27 cellular contexts compared by ENCODE assay signal in the genomic region with DNA sequence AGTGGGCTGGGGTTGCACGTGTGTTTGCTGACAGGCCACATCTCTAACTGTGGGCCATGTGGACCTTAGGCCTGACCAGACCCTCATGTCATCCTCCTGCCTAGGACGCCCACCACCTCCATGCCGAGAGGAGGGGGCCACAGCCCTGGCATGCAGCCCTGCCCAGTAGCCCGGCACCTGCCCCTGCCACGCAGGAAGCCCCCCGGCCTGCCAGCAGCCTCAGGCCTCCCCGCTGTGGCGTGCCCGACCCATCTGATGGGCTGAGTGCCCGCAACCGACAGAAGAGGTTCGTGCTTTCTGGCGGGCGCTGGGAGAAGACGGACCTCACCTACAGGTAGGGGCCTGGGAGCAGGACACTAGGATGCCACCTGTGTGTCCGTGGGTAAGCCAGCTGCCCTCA. TPM values are rescaled to one million over a fixed set of nuclear protein-coding genes. Genes with fewer than 3 reads are reported as not detected.
A peak's percentile ranks its signal among the peaks of the same experiment; 100 is the strongest.
DNase-seq lines count a peak whose midpoint lies in the region; ATAC-seq, FAIRE-seq and TF ChIP-seq lines count a peak whose summit lies in the region.
"Had no signal": no experiment of that assay in that cellular context is flagged by ENCODE, and none has a peak within 500 bp of the region (broad histone marks: within the 10 kb centered on the region; RNA-seq: fewer than 3 reads in every experiment).

No MANE protein-coding gene starts in this region.

- H3K9me3 Mint-ChIP-seq in neural crest cell, result no peaks in the 10 kb centered on the region
- no peaks in the 10 kb centered on the region for H3K9me3 Mint-ChIP-seq in activated T-cell treated with anti-CD3 and anti-CD28 coated beads, Interleukin-2, amount 50 U/mL, for 4 hours
- H3K9me3 Mint-ChIP-seq: CD14-positive monocyte; CD4-positive, alpha-beta T cell; CD8-positive, alpha-beta memory T cell; GM23338; HFFc6 had no signal

- no peaks in the 10 kb centered on the region for H3K36me3 Mint-ChIP-seq in neural crest cell (ENCODE audit: low read depth)
- no peaks in the 10 kb centered on the region for H3K36me3 Mint-ChIP-seq in activated T-cell treated with anti-CD3 and anti-CD28 coated beads, Interleukin-2, amount 50 U/mL, for 4 hours (ENCODE audit: insufficient read depth)
- H3K36me3 Mint-ChIP-seq: CD14-positive monocyte; CD8-positive, alpha-beta memory T cell had no signal

- no peak overlapping the region for H3K27ac Mint-ChIP-seq in neural crest cell (ENCODE audit: unreplicated experiment)
- H3K27ac Mint-ChIP-seq: CD14-positive monocyte; CD4-positive, alpha-beta T cell; GM23338; HFFc6 had no signal

- H2AK5ac ChIP-seq in H1 (ENCODE audit: low read depth, low read length), result no peak overlapping the region

- POLR2A ChIA-PET in H1 (lab: Charles Lee; ENCODE audit: partially characterized antibody), result interaction anchor here (1.7 to 3.9 kb wide), 2 partner anchors 11 to 14 kb away, joined by 3 to 21 read pairs; partner anchors contain the start of gene CHCHD10

- H2AFZ ChIP-seq in H1 (ENCODE audit: low read length) (no peak overlapping the region), osteoblast (ENCODE audit: low read length) (no peak overlapping the region)
- H2AFZ ChIP-seq: GM23338 had no signal

- H3K56ac ChIP-seq in H1 (replicated peaks; ENCODE audit: insufficient read length, low read depth, low read length), result no peak overlapping the region

- H2BK5ac ChIP-seq in H1 (ENCODE audit: low read depth, low read length), result no peak overlapping the region

- no peak overlapping the region for H3K27ac ChIP-seq in H1 (ENCODE audit: low read depth, low read length)
- no peak overlapping the region for H3K27ac ChIP-seq in osteoblast (ENCODE audit: low read depth, low read length)
- H3K27ac ChIP-seq: A549 had no signal

- H4K5ac ChIP-seq in H1 (ENCODE audit: insufficient read length, low read depth, low read length), result no peak overlapping the region

- H3K4me2 ChIP-seq in H1 (ENCODE audit: insufficient read depth in 1 of 2, low read depth in 2 of 2, low read length in 2 of 2) (no peak overlapping the region), osteoblast (ENCODE audit: insufficient read depth, low read length) (no peak overlapping the region)
- H3K4me2 ChIP-seq: A549; BLaER1 treated with 17β-estradiol and CSF1 and Interleukin-3, amounts not matched to agents 10 nM and 100 nM; GM23338 had no signal

- no peak overlapping the region for H3K4ac ChIP-seq in H1 (replicated peaks; ENCODE audit: insufficient read length, low read depth, low read length)

- H3K9ac ChIP-seq in H1 (replicated peaks in 1 of 4; ENCODE audit: extremely low read depth in 1 of 4, low read depth in 3 of 4, low read length in 3 of 4), result no peak overlapping the region

- no peak overlapping the region for H2BK12ac ChIP-seq in H1 (ENCODE audit: low read depth, low read length)

- H3K4me3 ChIP-seq in H1 (ENCODE audit: extremely low read depth in 1 of 4, insufficient read depth in 2 of 4, low read depth in 3 of 4, low read length in 4 of 4) (no peak overlapping the region), osteoblast (ENCODE audit: insufficient read depth, low read length) (no peak overlapping the region)
- H3K4me3 ChIP-seq: A549; BLaER1 treated with 17β-estradiol and CSF1 and Interleukin-3, amounts not matched to agents 10 nM and 100 nM; GM23338; HAP-1 had no signal

- peaks cover 13% of the 10 kb centered on the region for H3K4me1 Mint-ChIP-seq in neural crest cell
- peaks cover under 1% of the 10 kb centered on the region for H3K4me1 Mint-ChIP-seq in activated T-cell treated with anti-CD3 and anti-CD28 coated beads, Interleukin-2, amount 50 U/mL, for 4 hours (ENCODE audit: low read depth)
- H3K4me1 Mint-ChIP-seq: CD14-positive monocyte had no signal

- no peaks in the 10 kb centered on the region for H3K79me2 ChIP-seq in H1 (ENCODE audit: control insufficient read depth in 1 of 2, insufficient read depth in 2 of 2, low read length in 2 of 2)
- H3K79me2 ChIP-seq in osteoblast (ENCODE audit: insufficient read depth, low read length), result no peaks in the 10 kb centered on the region

- H3K36me3 ChIP-seq in H1 (ENCODE audit: control insufficient read depth in 2 of 4, insufficient read depth in 4 of 4, low read length in 3 of 4) (no peaks in the 10 kb centered on the region), osteoblast (ENCODE audit: insufficient read depth, low read length) (no peaks in the 10 kb centered on the region)
- H3K36me3 ChIP-seq: BE2C, HAP-1 had no signal

- no peak overlapping the region for H3K18ac ChIP-seq in H1 (ENCODE audit: extremely low read depth, low read length)

- H3K4me1 ChIP-seq in H1 (replicated peaks in 1 of 4; ENCODE audit: control insufficient read depth in 3 of 4, insufficient read depth in 4 of 4, low read length in 3 of 4) (peaks cover 0 to 6% (median 0%) of the 10 kb centered on the region in 4 experiments; a peak in 2 of 7 replicates), osteoblast (ENCODE audit: insufficient read depth, low read length) (peaks cover 27% of the 10 kb centered on the region)
- H3K4me1 ChIP-seq: HAP-1 had no signal

- H3K4me3 Mint-ChIP-seq in neural crest cell, result peak overlapping the region; percentile 8
- no peak overlapping the region for H3K4me3 Mint-ChIP-seq in activated T-cell treated with anti-CD3 and anti-CD28 coated beads, Interleukin-2, amount 50 U/mL, for 4 hours
- H3K4me3 Mint-ChIP-seq: CD14-positive monocyte; CD8-positive, alpha-beta memory T cell; GM23338; HFFc6 had no signal

- no peak for TF ChIP-seq POLR2A in H1 (IDR thresholded peaks at IDR 0.05; ENCODE audit: control extremely low read depth in 1 of 2, low read depth in 2 of 2, low read length in 2 of 2)

- no peak overlapping the region for H2BK120ac ChIP-seq in H1 (replicated peaks; ENCODE audit: low read depth, low read length)

- no peak overlapping the region for H3K14ac ChIP-seq in H1 (ENCODE audit: insufficient read length)

- ATAC-seq in activated T-cell treated with anti-CD3 and anti-CD28 coated beads, Interleukin-2, amount 50 U/mL, for 4 hours, result no peak
- ATAC-seq: A549, GM23338 had no signal

- 91% methylated on average over 16 of the region's 16 CpGs; no CpG with 5 or more reads in 1 of the 2 experiments for WGBS in H1 (ENCODE audit: extremely low coverage in 1 of 2, insufficient coverage in 1 of 2, insufficient read length in 1 of 2, insufficient replicate concordance in 2 of 2, low coverage in 1 of 2, low lambda C conversion rate in 2 of 2, missing lambda C conversion rate in 1 of 2), 2 experiments

- no peak for TF ChIP-seq EP300 in H1 (IDR thresholded peaks at IDR 0.05; ENCODE audit: borderline replicate concordance in 1 of 2, low read depth in 2 of 2, low read length in 2 of 2)

- DNase-seq in H1 (ENCODE audit: low read depth in 1 of 2, low spot score in 2 of 2) (no peak), neural crest cell (ENCODE audit: low read depth, low spot score) (no peak), osteoblast (ENCODE audit: insufficient read length, low spot score, missing footprints) (peak; percentile 75), urothelium cell line (ENCODE audit: low spot score) (no peak), ureter (ENCODE audit: low spot score) (no peak), anterior cingulate cortex (lab: John Stamatoyannopoulos, UW) (no peak)
- DNase-seq in activated T-cell treated with anti-CD3 and anti-CD28 coated beads, Interleukin-2, amount 50 U/mL, for 4 hours, result no peak
- DNase-seq: 8988T; ACHN; AML-193; BE2C; CD4-positive, alpha-beta T cell; CD8-positive, alpha-beta memory T cell; DMS 273 treated with DMSO at 0.1 percent for 48 hours; DMS79; EL; GF-D8; HFFc6 had no signal

- FAIRE-seq in H1 (lab: Jason Lieb, UNC), result no peak
- FAIRE-seq in urothelium cell line (lab: Jason Lieb, UNC), result peak; percentile 58
- FAIRE-seq: A549, D721Med, GM12891, GM18507, H54 had no signal

- H3K9me3 ChIP-seq in H1 (ENCODE audit: insufficient read depth in 2 of 2, low read depth in 1 of 2, low read length in 1 of 2), result no peaks in the 10 kb centered on the region
- H3K9me3 ChIP-seq in osteoblast (ENCODE audit: low read depth, low read length), result no peaks in the 10 kb centered on the region
- H3K9me3 ChIP-seq: A549; BE2C; BLaER1 treated with 17β-estradiol and CSF1 and Interleukin-3, amounts not matched to agents 10 nM and 100 nM; HAP-1 had no signal

- no peak for TF ChIP-seq RAD21 in H1 (IDR thresholded peaks at IDR 0.05 in 1 of 2, conservative IDR thresholded peaks at IDR 0.05 in 1 of 2; ENCODE audit: low read depth in 2 of 2, low read length in 2 of 2)

- H3K27me3 Mint-ChIP-seq in neural crest cell (ENCODE audit: low read depth), result peaks cover 4% of the 10 kb centered on the region
- no peaks in the 10 kb centered on the region for H3K27me3 Mint-ChIP-seq in activated T-cell treated with anti-CD3 and anti-CD28 coated beads, Interleukin-2, amount 50 U/mL, for 4 hours (ENCODE audit: low read depth)
- H3K27me3 Mint-ChIP-seq: CD4-positive, alpha-beta T cell; CD8-positive, alpha-beta memory T cell had no signal

- no peak overlapping the region for H2BK20ac ChIP-seq in H1 (ENCODE audit: low read length)

- no peak for TF ChIP-seq CTCF in H1 (IDR thresholded peaks at IDR 0.05; ENCODE audit: control extremely low read depth in 1 of 3, insufficient read depth in 1 of 3, low read depth in 1 of 3, low read length in 3 of 3)
- no peak for TF ChIP-seq CTCF in neural crest cell (conservative IDR thresholded peaks at IDR 0.05)
- no peak for TF ChIP-seq CTCF in osteoblast (IDR thresholded peaks at IDR 0.05; ENCODE audit: extremely low read depth, low read depth, low read length)

- peaks cover 2% of the 10 kb centered on the region in 2 experiments for H4K20me1 ChIP-seq in H1 (replicated peaks in 1 of 2; ENCODE audit: control insufficient read depth in 1 of 2, insufficient read depth in 2 of 2, low read length in 2 of 2)
- H4K20me1 ChIP-seq in osteoblast (ENCODE audit: insufficient read depth, low read length), result no peaks in the 10 kb centered on the region

- H3K79me1 ChIP-seq in H1 (ENCODE audit: low read depth, low read length), result no peaks in the 10 kb centered on the region

- H3K23me2 ChIP-seq in H1 (ENCODE audit: low read depth, low read length), result no peaks in the 10 kb centered on the region

- no peak overlapping the region for H4K91ac ChIP-seq in H1 (replicated peaks; ENCODE audit: insufficient read length, low read length)

- H3K27me3 ChIP-seq in H1 (replicated peaks in 1 of 4; ENCODE audit: control insufficient read depth in 3 of 4, extremely low read depth in 1 of 4, insufficient read depth in 3 of 4, low read length in 3 of 4) (peaks cover 0 to 8% (median 2%) of the 10 kb centered on the region in 4 experiments; a peak in 4 of 7 replicates), osteoblast (ENCODE audit: insufficient read depth, low read length) (peaks cover under 1% of the 10 kb centered on the region)
- H3K27me3 ChIP-seq: BE2C; BLaER1 treated with 17β-estradiol and CSF1 and Interleukin-3, amounts not matched to agents 10 nM and 100 nM had no signal

- CTCF ChIA-PET in H1 (lab: Charles Lee; ENCODE audit: partially characterized antibody), result interaction anchor here (0.8 to 5.8 kb wide), 2 partner anchors 9 to 13 kb away, joined by 3 to 42 read pairs; partner anchors contain the start of gene SMARCB1

- no peak overlapping the region for H3K23ac ChIP-seq in H1 (ENCODE audit: insufficient read length)

- 0 out of 2 replicates have a peak overlapping the region, but pooled peaks have one; percentile 29 for H2BK15ac ChIP-seq in H1 (ENCODE audit: low read length)

- no peak overlapping the region for H4K8ac ChIP-seq in H1 (ENCODE audit: extremely low read depth, insufficient read depth, low read length)

RNA-seq across cellular contexts. Expression of gene MMP11, which starts 6.4 kb away (rescaled TPM):
- total RNA-seq in H1 (2021; fragmentation: NEBNext Ultra II Directional; extraction: Animal tissue kit (Norgen Biotek cat#: 25700)), result 9.6 and 10.2 TPM in 2 replicates
- 18.3 and 29.7 TPM in 2 replicates for polyA plus RNA-seq in H1 (2011; rRNA removed)
- 18.5 TPM for polyA plus RNA-seq in H1 (2011; cell fraction: cytosol; rRNA removed)
- polyA plus RNA-seq in H1 (2011; cell fraction: nucleus; rRNA removed), result 34.3 TPM
- 5.6 to 13.4 TPM (median 10.3 TPM) in 4 replicates for polyA plus RNA-seq in H1 (2012, experiment 1 of 2)
- 9.7 TPM for polyA plus RNA-seq in H1 (2012, experiment 2 of 2)
- 7.1 TPM for polyA plus RNA-seq in H1 (2013, experiment 1 of 2)
- 7.1 TPM for polyA plus RNA-seq in H1 (2013, experiment 2 of 2)
- 11.1 and 12.8 TPM in 2 replicates for polyA minus RNA-seq in H1 (2011; rRNA and poly(A)+ RNA removed)
- 6.0 TPM for polyA minus RNA-seq in H1 (2011; cell fraction: cytosol; rRNA and poly(A)+ RNA removed)
- 9.4 TPM for polyA minus RNA-seq in H1 (2011; cell fraction: nucleus; rRNA and poly(A)+ RNA removed)
- total RNA-seq in neural crest cell (10.8 and 11.2 TPM in 2 replicates), osteoblast (23.5 and 41.3 TPM in 2 replicates), ureter (1.5 TPM)
- total RNA-seq in activated T-cell treated with anti-CD3 and anti-CD28 coated beads, Interleukin-2, amount 50 U/mL, for 4 hours, result 1 to 10 TPM in 1 of 3 donors, under 1 TPM in 2; 0.65 to 2.2 (median 0.69) TPM
- polyA plus RNA-seq: CD14-positive monocyte had no signal

RNA-seq across cellular contexts. Expression of gene SMARCB1, which starts 7.7 kb away (rescaled TPM):
- total RNA-seq in H1 (2021; fragmentation: NEBNext Ultra II Directional; extraction: Animal tissue kit (Norgen Biotek cat#: 25700)), result 116 and 124 TPM in 2 replicates
- 145 and 158 TPM in 2 replicates for polyA plus RNA-seq in H1 (2011; rRNA removed)
- polyA plus RNA-seq in H1 (2011; cell fraction: cytosol; rRNA removed), result 163 TPM
- polyA plus RNA-seq in H1 (2011; cell fraction: nucleus; rRNA removed), result 143 TPM
- polyA plus RNA-seq in H1 (2012, experiment 1 of 2), result 131 to 147 TPM (median 142 TPM) in 4 replicates
- 167 TPM for polyA plus RNA-seq in H1 (2012, experiment 2 of 2)
- polyA plus RNA-seq in H1 (2013, experiment 1 of 2), result 65.5 TPM
- polyA plus RNA-seq in H1 (2013, experiment 2 of 2), result 63.4 TPM
- polyA minus RNA-seq in H1 (2011; rRNA and poly(A)+ RNA removed), result 109 and 125 TPM in 2 replicates
- polyA minus RNA-seq in H1 (2011; cell fraction: cytosol; rRNA and poly(A)+ RNA removed), result 50.9 TPM
- polyA minus RNA-seq in H1 (2011; cell fraction: nucleus; rRNA and poly(A)+ RNA removed), result 64.2 TPM
- 222 and 244 TPM in 2 replicates for total RNA-seq in neural crest cell
- total RNA-seq in osteoblast, result 49.2 and 51.3 TPM in 2 replicates
- 100 to 1,000 TPM; 105 to 128 (median 109) TPM for total RNA-seq in activated T-cell treated with anti-CD3 and anti-CD28 coated beads, Interleukin-2, amount 50 U/mL, for 4 hours
- 74.0 TPM for total RNA-seq in ureter

RNA-seq across cellular contexts. Expression of gene CHCHD10, which starts 11.3 kb away (rescaled TPM):
- total RNA-seq in H1 (2021; fragmentation: NEBNext Ultra II Directional; extraction: Animal tissue kit (Norgen Biotek cat#: 25700)), result 94.5 and 104 TPM in 2 replicates
- 58.3 and 109 TPM in 2 replicates for polyA plus RNA-seq in H1 (2011; rRNA removed)
- polyA plus RNA-seq in H1 (2011; cell fraction: cytosol; rRNA removed), result 40.4 TPM
- polyA plus RNA-seq in H1 (2011; cell fraction: nucleus; rRNA removed), result 99.4 TPM
- 92.7 to 174 TPM (median 154 TPM) in 4 replicates for polyA plus RNA-seq in H1 (2012, experiment 1 of 2)
- 107 TPM for polyA plus RNA-seq in H1 (2012, experiment 2 of 2)
- 237 TPM for polyA plus RNA-seq in H1 (2013, experiment 1 of 2)
- polyA plus RNA-seq in H1 (2013, experiment 2 of 2), result 229 TPM
- 30.5 and 40.0 TPM in 2 replicates for polyA minus RNA-seq in H1 (2011; rRNA and poly(A)+ RNA removed)
- polyA minus RNA-seq in H1 (2011; cell fraction: cytosol; rRNA and poly(A)+ RNA removed), result 61.1 TPM
- 35.8 TPM for polyA minus RNA-seq in H1 (2011; cell fraction: nucleus; rRNA and poly(A)+ RNA removed)
- 35.8 and 38.8 TPM in 2 replicates for total RNA-seq in neural crest cell
- 0.88 and 1.1 TPM in 2 replicates for total RNA-seq in osteoblast
- 100 to 1,000 TPM; 113 to 204 (median 187) TPM for total RNA-seq in activated T-cell treated with anti-CD3 and anti-CD28 coated beads, Interleukin-2, amount 50 U/mL, for 4 hours
- total RNA-seq in ureter, result 232 TPM

RNA-seq across cellular contexts. Expression of gene C22orf15, which starts 16.3 kb away (rescaled TPM):
- total RNA-seq in H1 (2021; fragmentation: NEBNext Ultra II Directional; extraction: Animal tissue kit (Norgen Biotek cat#: 25700)), result 2.3 and 4.9 TPM in 2 replicates
- polyA plus RNA-seq in H1 (2011; rRNA removed), result 4.2 and 6.9 TPM in 2 replicates
- polyA plus RNA-seq in H1 (2011; cell fraction: cytosol; rRNA removed), result 7.1 TPM
- 19.9 TPM for polyA plus RNA-seq in H1 (2011; cell fraction: nucleus; rRNA removed)
- 3.1 to 5.6 TPM (median 4.3 TPM) in 4 replicates for polyA plus RNA-seq in H1 (2012, experiment 1 of 2)
- 4.1 TPM for polyA plus RNA-seq in H1 (2012, experiment 2 of 2)
- 2.6 TPM for polyA plus RNA-seq in H1 (2013, experiment 1 of 2)
- 3.1 TPM for polyA plus RNA-seq in H1 (2013, experiment 2 of 2)
- polyA minus RNA-seq in H1 (2011; rRNA and poly(A)+ RNA removed), result 1.3 and 2.0 TPM in 2 replicates
- not detected for polyA minus RNA-seq in H1 (2011; cell fraction: cytosol; rRNA and poly(A)+ RNA removed)
- 2.2 TPM for polyA minus RNA-seq in H1 (2011; cell fraction: nucleus; rRNA and poly(A)+ RNA removed)
- total RNA-seq in neural crest cell (0.41 and 0.79 TPM in 2 replicates), osteoblast (0.72 and 0.88 TPM in 2 replicates), ureter (0.18 TPM)
- under 1 TPM in 2 of 3 donors, not detected in 1; 0.11 to 0.30 TPM for total RNA-seq in activated T-cell treated with anti-CD3 and anti-CD28 coated beads, Interleukin-2, amount 50 U/mL, for 4 hours
- polyA plus RNA-seq: A549 had no signal

RNA-seq across cellular contexts. Expression of gene VPREB3, which starts 24.9 kb away (rescaled TPM):
- 0.52 and 0.77 TPM in 2 replicates for total RNA-seq in H1 (2021; fragmentation: NEBNext Ultra II Directional; extraction: Animal tissue kit (Norgen Biotek cat#: 25700))
- polyA plus RNA-seq in H1 (2011; rRNA removed), result 4.0 and 4.6 TPM in 2 replicates
- polyA plus RNA-seq in H1 (2011; cell fraction: cytosol; rRNA removed), result 1.8 TPM
- 1.6 TPM for polyA plus RNA-seq in H1 (2011; cell fraction: nucleus; rRNA removed)
- polyA plus RNA-seq in H1 (2012, experiment 1 of 2), result 0.51 to 1.8 TPM (median 0.82 TPM) in 3 of 4 replicates, not detected in the other
- 1.7 TPM for polyA plus RNA-seq in H1 (2012, experiment 2 of 2)
- 0.99 TPM for polyA plus RNA-seq in H1 (2013, experiment 1 of 2)
- polyA plus RNA-seq in H1 (2013, experiment 2 of 2), result 1.3 TPM
- polyA minus RNA-seq in H1 (2011; rRNA and poly(A)+ RNA removed), result 0.98 and 1.1 TPM in 2 replicates
- polyA minus RNA-seq in H1 (2011; cell fraction: cytosol; rRNA and poly(A)+ RNA removed), result 2.9 TPM
- 2.1 TPM for polyA minus RNA-seq in H1 (2011; cell fraction: nucleus; rRNA and poly(A)+ RNA removed)
- not detected in 2 replicates for total RNA-seq in neural crest cell
- total RNA-seq in osteoblast, result not detected in 2 replicates
- not detected for total RNA-seq in activated T-cell treated with anti-CD3 and anti-CD28 coated beads, Interleukin-2, amount 50 U/mL, for 4 hours
- total RNA-seq in ureter, result not detected
- total RNA-seq: CD4-positive, alpha-beta T cell; CD8-positive, alpha-beta memory T cell; GM23338 had no signal
- polyA plus RNA-seq: CD8-positive, alpha-beta memory T cell had no signal

Comparison
In these comparisons a context has a peak if more than half of its experiments do, and no peak if none do; other contexts are left out.
1. RNA of gene CHCHD10, which starts 11.3 kb away (total RNA-seq): 232 TPM in ureter (single experiment), 113 to 204 TPM in activated T-cell treated with anti-CD3 and anti-CD28 coated beads, Interleukin-2, amount 50 U/mL, for 4 hours, 94.5 to 104 TPM in H1 and 35.8 to 38.8 TPM in neural crest cell; 0.88 to 1.1 TPM in osteoblast; every median in the first group is over 10 times any median in the second.